1 cellular context compared by ENCODE assay signal in the genomic region with DNA sequence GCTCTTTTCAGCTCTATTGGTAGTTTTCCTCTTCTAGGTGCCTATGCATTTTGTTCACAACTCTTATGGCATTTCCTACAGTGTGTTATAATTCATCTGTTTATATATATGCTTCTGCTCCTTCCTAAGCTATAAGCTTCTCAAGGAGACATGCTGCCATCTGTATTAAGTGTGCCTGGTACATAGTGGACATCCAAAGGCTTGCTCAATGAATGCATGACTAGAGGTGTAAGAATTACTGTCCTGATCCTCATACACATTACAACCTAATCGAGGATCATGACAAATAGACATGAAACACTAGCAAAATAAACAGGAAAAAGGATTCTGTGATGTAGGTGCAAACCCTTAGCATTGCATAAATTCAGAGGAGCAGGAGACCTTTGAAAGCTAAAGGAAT.
TF ChIP-seq lines count a peak whose summit lies in the region.

No MANE protein-coding gene starts in this region.

TF ChIP-seq in IMR-90, 13 proteins besides CTCF, POLR2A, EP300 and RAD21:
- TF ChIP-seq SMC3 (IDR thresholded peaks at IDR 0.05; ENCODE audit: low read depth, low read length), result no peak
- TF ChIP-seq CEBPB (IDR thresholded peaks at IDR 0.05; ENCODE audit: low read depth, low read length), result 0 out of 2 replicates have a peak, but pooled peaks have one; percentile 29
